14 cellular contexts compared by ENCODE assay signal in the genomic region with DNA sequence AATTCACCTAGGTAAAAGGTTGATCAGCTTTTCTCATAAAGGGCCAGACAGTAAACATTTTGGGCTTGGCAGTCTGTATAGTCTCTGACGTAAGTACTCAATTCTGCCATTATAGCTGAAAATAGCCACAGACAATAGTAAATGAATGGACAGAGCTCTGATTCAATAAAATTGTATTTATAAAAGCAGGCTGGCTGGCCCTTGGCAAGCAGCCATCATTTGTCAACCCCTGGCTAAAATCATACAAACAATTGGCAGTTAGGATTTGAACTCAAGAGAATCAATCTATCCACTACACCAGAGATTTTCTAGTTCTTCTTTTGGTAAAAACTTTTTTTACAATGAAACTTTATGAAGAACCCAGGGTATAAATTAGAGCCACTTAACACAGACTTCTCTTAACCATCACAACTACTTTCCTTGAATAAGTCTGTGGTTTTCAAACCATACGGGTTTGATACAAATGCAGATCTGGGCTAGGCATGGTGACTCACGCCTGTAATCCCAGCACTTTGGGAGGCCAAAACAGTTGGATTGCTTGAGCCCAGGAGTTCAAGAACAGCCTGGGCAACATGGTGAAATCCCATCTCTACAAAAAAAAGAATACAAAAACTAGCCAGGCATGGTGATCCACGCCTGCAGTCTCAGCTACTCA.
DNase-seq lines count a peak whose midpoint lies in the region; ATAC-seq lines count a peak whose summit lies in the region.
"Had no signal": no experiment of that assay in that cellular context is flagged by ENCODE, and none has a peak within 500 bp of the region (broad histone marks: within the 10 kb centered on the region; RNA-seq: fewer than 3 reads in every experiment).

No MANE protein-coding gene starts in this region.

- H3K36me3 Mint-ChIP-seq in effector memory CD8-positive, alpha-beta T cell (ENCODE audit: insufficient read depth) = no peaks in the 10 kb centered on the region
- no peaks in the 10 kb centered on the region for H3K36me3 Mint-ChIP-seq in naive thymus-derived CD4-positive, alpha-beta T cell
- H3K36me3 Mint-ChIP-seq: activated naive CD4-positive, alpha-beta T cell treated with anti-CD3 and anti-CD28 coated beads, Interleukin-2, amount 50 U/mL, for 24 hours; neural progenitor cell; type B pancreatic cell had no signal

- H3K27me3 Mint-ChIP-seq in effector memory CD8-positive, alpha-beta T cell = peaks cover 0 to 10% of the 10 kb centered on the region in 2 donors
- H3K27me3 Mint-ChIP-seq in naive thymus-derived CD4-positive, alpha-beta T cell = peaks cover 3 to 19% (median 5%) of the 10 kb centered on the region in 5 donors
- H3K27me3 Mint-ChIP-seq: type B pancreatic cell had no signal

- H3K9me3 Mint-ChIP-seq in effector memory CD8-positive, alpha-beta T cell = no peaks in the 10 kb centered on the region
- H3K9me3 Mint-ChIP-seq in naive thymus-derived CD4-positive, alpha-beta T cell = peaks cover 0 to 4% (median 0%) of the 10 kb centered on the region in 11 donors
- H3K9me3 Mint-ChIP-seq: activated naive CD4-positive, alpha-beta T cell treated with anti-CD3 and anti-CD28 coated beads, Interleukin-2, amount 50 U/mL, for 24 hours; type B pancreatic cell had no signal

- H3K27me3 ChIP-seq in naive thymus-derived CD4-positive, alpha-beta T cell (ENCODE audit: control insufficient read depth in 2 of 2, insufficient read depth in 2 of 2, low read length in 2 of 2) = no peaks in the 10 kb centered on the region
- H3K27me3 ChIP-seq: neural progenitor cell had no signal

- no peak overlapping the region for H3K4me3 ChIP-seq in naive thymus-derived CD4-positive, alpha-beta T cell (ENCODE audit: low read length)
- H3K4me3 ChIP-seq: neural progenitor cell had no signal

- no peak overlapping the region for H3K27ac Mint-ChIP-seq in effector memory CD8-positive, alpha-beta T cell
- H3K27ac Mint-ChIP-seq in naive thymus-derived CD4-positive, alpha-beta T cell = no peak overlapping the region
- H3K27ac Mint-ChIP-seq: activated naive CD4-positive, alpha-beta T cell treated with anti-CD3 and anti-CD28 coated beads, Interleukin-2, amount 50 U/mL, for 24 hours; neural progenitor cell; type B pancreatic cell had no signal

- H3K9me3 ChIP-seq in naive thymus-derived CD4-positive, alpha-beta T cell (ENCODE audit: control insufficient read depth in 2 of 3, low read length in 3 of 3) = no peaks in the 10 kb centered on the region

- no peaks in the 10 kb centered on the region for H3K4me1 Mint-ChIP-seq in effector memory CD8-positive, alpha-beta T cell (ENCODE audit: low read depth in 2 of 2)
- no peaks in the 10 kb centered on the region for H3K4me1 Mint-ChIP-seq in naive thymus-derived CD4-positive, alpha-beta T cell
- H3K4me1 Mint-ChIP-seq: activated naive CD4-positive, alpha-beta T cell treated with anti-CD3 and anti-CD28 coated beads, Interleukin-2, amount 50 U/mL, for 24 hours; neural progenitor cell had no signal

- peak overlapping the region; percentile 50 for H3K27ac ChIP-seq in temporal lobe (ENCODE audit: low read depth, low read length)
- no peak overlapping the region for H3K27ac ChIP-seq in naive thymus-derived CD4-positive, alpha-beta T cell (ENCODE audit: low read depth, low read length)
- H3K27ac ChIP-seq: neural progenitor cell had no signal

- DNase-seq in NCI-H2029 treated with DMSO at 0.1 percent for 48 hours (lab: John Stamatoyannopoulos, UW) = peak; percentile 26
- DNase-seq in NCI-H2029 (lab: John Stamatoyannopoulos, UW) = no peak
- DNase-seq in amniotic epithelial cell (ENCODE audit: low read depth) = peak; percentile 5
- peak; percentile 4 for DNase-seq in glomerular visceral epithelial cell (ENCODE audit: extremely low spot score)
- DNase-seq in effector memory CD8-positive, alpha-beta T cell = no peak
- DNase-seq in naive thymus-derived CD4-positive, alpha-beta T cell = no peak
- no peak for DNase-seq in hepatic stellate cell (ENCODE audit: low spot score)
- DNase-seq: 8988T; NCI-H446 treated with DMSO at 0.1 percent for 48 hours; stimulated activated CD4-positive, alpha-beta T cell treated with anti-CD3 and anti-CD28 coated beads, Interleukin-15, amount 100 ng/mL, for 24 hours had no signal

- intact Hi-C loops in naive thymus-derived CD4-positive, alpha-beta T cell (cut with micrococcal nuclease) = no loop called here

- POLR2A ChIA-PET in naive thymus-derived CD4-positive, alpha-beta T cell (lab: Charles Lee) = no interaction called here

- ATAC-seq in effector memory CD8-positive, alpha-beta T cell (replicated peaks) = no peak
- ATAC-seq in naive thymus-derived CD4-positive, alpha-beta T cell = no peak

- CTCF ChIA-PET in naive thymus-derived CD4-positive, alpha-beta T cell (lab: Charles Lee) = interaction anchor here (1.2 kb wide), 1 partner anchor 38 kb away, joined by 3 read pairs; no protein-coding TSS in a partner anchor

- H3K4me1 ChIP-seq in naive thymus-derived CD4-positive, alpha-beta T cell (ENCODE audit: control insufficient read depth in 2 of 2, insufficient read depth in 2 of 2, low read length in 2 of 2) = no peaks in the 10 kb centered on the region

- H3K4me3 Mint-ChIP-seq in effector memory CD8-positive, alpha-beta T cell = no peak overlapping the region
- H3K4me3 Mint-ChIP-seq in naive thymus-derived CD4-positive, alpha-beta T cell = no peak overlapping the region
- H3K4me3 Mint-ChIP-seq: activated naive CD4-positive, alpha-beta T cell treated with anti-CD3 and anti-CD28 coated beads, Interleukin-2, amount 50 U/mL, for 24 hours; neural progenitor cell; type B pancreatic cell had no signal

- no peaks in the 10 kb centered on the region for H3K36me3 ChIP-seq in naive thymus-derived CD4-positive, alpha-beta T cell (ENCODE audit: control insufficient read depth in 2 of 3, insufficient read depth in 3 of 3, low read length in 3 of 3)
- H3K36me3 ChIP-seq: neural progenitor cell had no signal

Comparison
In these comparisons a context has a peak if more than half of its experiments do, and no peak if none do; other contexts are left out.
1. DNase-seq: peak in NCI-H2029 treated with DMSO at 0.1 percent for 48 hours (single experiment), amniotic epithelial cell (single experiment) and glomerular visceral epithelial cell (single experiment); none in NCI-H2029 (single experiment), effector memory CD8-positive, alpha-beta T cell (0 of 3), naive thymus-derived CD4-positive, alpha-beta T cell (0 of 9) and hepatic stellate cell (single experiment).